12 cellular contexts compared by ENCODE assay signal in genomic region chr6:3473773-3474172, GRCh38. TPM values are rescaled to one million over a fixed set of nuclear protein-coding genes. Genes with fewer than 3 reads are reported as not detected.
DNase-seq lines count a peak whose midpoint lies in the region; ATAC-seq, FAIRE-seq and TF ChIP-seq lines count a peak whose summit lies in the region.
"Had no signal": no experiment of that assay in that cellular context is flagged by ENCODE, and none has a peak within 500 bp of the region (broad histone marks: within the 10 kb centered on the region; RNA-seq: fewer than 3 reads in every experiment).

No MANE protein-coding gene starts in this region.

- peak overlapping the region; percentile 16 for H3K9ac ChIP-seq in GM23248
- no peak overlapping the region for H3K9ac ChIP-seq in smooth muscle cell (ENCODE audit: low read depth)
- H3K9ac ChIP-seq: BLaER1 treated with 17β-estradiol and CSF1 and Interleukin-3, amounts not matched to agents 10 nM and 100 nM had no signal

- in situ Hi-C loops in GM23248 (cut with MboI), result loop anchor here (25.0 kb wide), 1 partner anchor 239 kb away; no protein-coding TSS in a partner anchor

- TF ChIP-seq CTCF in fibroblast of mammary gland (conservative IDR thresholded peaks at IDR 0.05; ENCODE audit: control insufficient read depth, insufficient read depth, low read depth, low read length) (no peak), smooth muscle cell (IDR thresholded peaks at IDR 0.05; ENCODE audit: borderline replicate concordance, insufficient read depth, poor library complexity, severe bottlenecking) (no peak), right atrium auricular region (IDR thresholded peaks at IDR 0.05) (no peak)

- H3K36me3 ChIP-seq in GM23248 (ENCODE audit: low read depth), result no peaks in the 10 kb centered on the region
- no peaks in the 10 kb centered on the region for H3K36me3 ChIP-seq in SJSA1
- no peaks in the 10 kb centered on the region for H3K36me3 ChIP-seq in smooth muscle cell (ENCODE audit: low read depth)
- no peaks in the 10 kb centered on the region for H3K36me3 ChIP-seq in right atrium auricular region
- H3K36me3 ChIP-seq: BLaER1 treated with 17β-estradiol and CSF1 and Interleukin-3, amounts not matched to agents 10 nM and 100 nM had no signal

- peaks cover 15% of the 10 kb centered on the region for H3F3A ChIP-seq in GM23248 (ENCODE audit: insufficient read depth)
- H3F3A ChIP-seq in smooth muscle cell (ENCODE audit: low read depth), result no peaks in the 10 kb centered on the region

- H3K4me3 ChIP-seq in GM23248 (no peak overlapping the region), SJSA1 (no peak overlapping the region), fibroblast of mammary gland (ENCODE audit: control insufficient read depth, low read depth, low read length) (no peak overlapping the region), smooth muscle cell (no peak overlapping the region), right atrium auricular region (no peak overlapping the region)
- H3K4me3 ChIP-seq: BLaER1 treated with 17β-estradiol and CSF1 and Interleukin-3, amounts not matched to agents 10 nM and 100 nM had no signal

- no peak for ATAC-seq in GM18870 (IDR thresholded peaks at IDR 0.05; ENCODE audit: unreplicated experiment)

- DNase-seq in GM23248 (peak; percentile 36), SJSA1 (ENCODE audit: low read depth in 1 of 2, low spot score in 2 of 2) (peak; percentile 69 to 77), fibroblast of mammary gland (ENCODE audit: low read depth) (peak; percentile 48), smooth muscle cell (lab: John Stamatoyannopoulos, UW; ENCODE audit: unreplicated experiment) (no peak), GM12891 (ENCODE audit: insufficient read length, low spot score) (no peak), right atrium auricular region (ENCODE audit: low spot score) (no peak)
- DNase-seq: DMS153, NCI-H2107, NCI-H446 had no signal

- no peaks in the 10 kb centered on the region for H3K9me2 ChIP-seq in GM23248 (ENCODE audit: insufficient read depth)

- TF ChIP-seq POLR2A in GM12891 (IDR thresholded peaks at IDR 0.05; ENCODE audit: low read depth, low read length), result no peak

- WGBS in GM23248 (ENCODE audit: low coverage in 1 of 2, low lambda C conversion rate in 2 of 2, missing lambda C conversion rate in 2 of 2), 2 experiments, result 7 to 16% methylated on average over 5 of the region's 5 CpGs
- WGBS in smooth muscle cell (ENCODE audit: low lambda C conversion rate), result 93% methylated on average over 5 of the region's 5 CpGs

- H3K27ac ChIP-seq in GM23248, result peak overlapping the region; percentile 92
- peak overlapping the region; percentile 73; the same call in 1 of the 2 replicates for H3K27ac ChIP-seq in SJSA1
- H3K27ac ChIP-seq in smooth muscle cell (ENCODE audit: low read depth), result no peak overlapping the region
- no peak overlapping the region for H3K27ac ChIP-seq in right atrium auricular region

- no peak for FAIRE-seq in GM12891 (lab: Jason Lieb, UNC)
- FAIRE-seq: HTR-8/SVneo had no signal

- H4K20me1 ChIP-seq in GM23248 (ENCODE audit: insufficient read depth) (no peaks in the 10 kb centered on the region), smooth muscle cell (ENCODE audit: low read depth) (no peaks in the 10 kb centered on the region)
- H4K20me1 ChIP-seq: BLaER1 treated with 17β-estradiol and CSF1 and Interleukin-3, amounts not matched to agents 10 nM and 100 nM had no signal

- H3K9me3 ChIP-seq in GM23248 (ENCODE audit: low read depth), result no peaks in the 10 kb centered on the region
- H3K9me3 ChIP-seq in SJSA1 (replicated peaks), result no peaks in the 10 kb centered on the region; the same call in 1 of the 2 replicates
- H3K9me3 ChIP-seq in smooth muscle cell (replicated peaks; ENCODE audit: low read depth), result no peaks in the 10 kb centered on the region
- no peaks in the 10 kb centered on the region for H3K9me3 ChIP-seq in right atrium auricular region
- H3K9me3 ChIP-seq: BLaER1 treated with 17β-estradiol and CSF1 and Interleukin-3, amounts not matched to agents 10 nM and 100 nM had no signal

- peaks cover 26% of the 10 kb centered on the region for H3K4me1 ChIP-seq in GM23248 (ENCODE audit: insufficient read depth)
- H3K4me1 ChIP-seq in SJSA1 (replicated peaks), result peaks cover 18% of the 10 kb centered on the region
- peaks cover 3% of the 10 kb centered on the region for H3K4me1 ChIP-seq in smooth muscle cell (ENCODE audit: low read depth)
- H3K4me1 ChIP-seq in right atrium auricular region, result peaks cover 0 to 6% of the 10 kb centered on the region in 2 donors

- H3K27me3 ChIP-seq in GM23248 (replicated peaks; ENCODE audit: insufficient read depth), result no peaks in the 10 kb centered on the region
- no peaks in the 10 kb centered on the region for H3K27me3 ChIP-seq in SJSA1 (replicated peaks)
- H3K27me3 ChIP-seq in smooth muscle cell (ENCODE audit: low read depth), result no peaks in the 10 kb centered on the region
- no peaks in the 10 kb centered on the region for H3K27me3 ChIP-seq in right atrium auricular region
- H3K27me3 ChIP-seq: BLaER1 treated with 17β-estradiol and CSF1 and Interleukin-3, amounts not matched to agents 10 nM and 100 nM had no signal

- H2AFZ ChIP-seq in GM23248 (no peak overlapping the region), smooth muscle cell (ENCODE audit: low read depth) (no peak overlapping the region)

- no peak overlapping the region for H3K4me2 ChIP-seq in GM23248 (ENCODE audit: unreplicated experiment)
- H3K4me2 ChIP-seq in smooth muscle cell, result peak overlapping the region; percentile 64

- H3K79me2 ChIP-seq in GM23248 (ENCODE audit: insufficient read depth), result no peaks in the 10 kb centered on the region
- no peaks in the 10 kb centered on the region for H3K79me2 ChIP-seq in smooth muscle cell (ENCODE audit: low read depth)

TF ChIP-seq in GM12891, 5 proteins besides CTCF, POLR2A, EP300 and RAD21:
- TF ChIP-seq POLR2AphosphoS5 (IDR thresholded peaks at IDR 0.05; ENCODE audit: low read depth, low read length), result no peak

RNA-seq across cellular contexts. Expression of gene SLC22A23, which starts 16.9 kb away (rescaled TPM):
- total RNA-seq in GM23248 (2014; rRNA removed; shearing (Covaris generic)), result 7.3 and 9.5 TPM in 2 replicates
- polyA plus RNA-seq in GM23248 (2016; fragmentation: Nextera tagmentation; extraction: Ambion mirVana), result 2.4 TPM in 2 replicates
- 0.53 and 2.7 TPM in 2 replicates for total RNA-seq in SJSA1 (2014; rRNA removed; shearing (Covaris generic))
- 3.6 and 3.8 TPM in 2 replicates for total RNA-seq in smooth muscle cell
- polyA plus RNA-seq in smooth muscle cell, result 1.6 and 2.7 TPM in 2 replicates
- polyA plus RNA-seq in GM12891 (2012; ENCODE audit: low read depth, missing spikeins), result 2.4 TPM
- total RNA-seq in right atrium auricular region, result 1 to 10 TPM; 2.9 to 7.2 TPM

Comparison
In these comparisons a context has a peak if more than half of its experiments do, and no peak if none do; other contexts are left out.
1. DNase-seq: peak in GM23248 (single experiment), SJSA1 (2 of 2) and fibroblast of mammary gland (single experiment); none in smooth muscle cell (single experiment), GM12891 (single experiment) and right atrium auricular region (single experiment).
2. H3K27ac ChIP-seq: peak in GM23248 (single experiment) and SJSA1 (single experiment); none in smooth muscle cell (single experiment) and right atrium auricular region (0 of 2).